ENCODE assay signal across 31 cellular contexts in the genomic region with DNA sequence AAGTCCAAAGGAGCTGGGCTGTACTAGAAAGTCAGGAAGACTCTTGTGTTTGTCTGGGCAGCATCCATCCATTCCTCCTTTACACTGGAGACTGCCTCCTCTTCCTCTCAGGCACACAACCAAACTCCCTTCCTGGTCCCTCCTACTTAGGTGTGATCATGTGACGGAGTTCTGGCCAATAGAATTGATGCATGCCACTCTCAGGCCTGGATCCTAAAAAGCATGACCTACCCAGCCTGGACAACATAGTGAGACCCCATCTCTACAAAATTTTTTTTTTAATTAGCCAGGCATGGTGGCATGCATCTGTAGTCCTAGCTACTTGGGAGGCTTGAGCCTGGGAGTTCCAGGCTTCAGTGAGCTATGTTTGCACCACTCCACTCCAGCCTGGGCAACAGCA. TPM values are rescaled to one million over a fixed set of nuclear protein-coding genes. Genes with fewer than 3 reads are reported as not detected.
"Had no signal": no experiment of that assay in that cellular context is flagged by ENCODE, and none has a peak within 500 bp of the region (broad histone marks: within the 10 kb centered on the region; RNA-seq: fewer than 3 reads in every experiment).

No MANE protein-coding gene starts in this region.

- H3K27ac ChIP-seq: brain microvascular endothelial cell, esophagus squamous epithelium, gastroesophageal sphincter, heart right ventricle had no signal

- H3K36me3 ChIP-seq: brain microvascular endothelial cell, esophagus squamous epithelium, gastroesophageal sphincter, heart right ventricle had no signal

- H3K4me3 ChIP-seq: esophagus squamous epithelium, gastroesophageal sphincter, heart right ventricle had no signal

- ATAC-seq: activated T-cell treated with anti-CD3 and anti-CD28 coated beads, Interleukin-2, amount 50 U/mL, for 72 hours; effector memory CD8-positive, alpha-beta T cell; gastroesophageal sphincter; heart right ventricle had no signal

- FAIRE-seq: astrocyte, colon had no signal

- H3K9me3 ChIP-seq: esophagus squamous epithelium, gastroesophageal sphincter, heart right ventricle had no signal

- H3K4me1 ChIP-seq: gastroesophageal sphincter had no signal

- DNase-seq: activated CD4-positive, alpha-beta memory T cell treated with anti-CD3 and anti-CD28 coated beads, Interleukin-2, amount 10 ng/mL, durations not matched to agents 7 days and 5 days; activated CD4-positive, alpha-beta T cell treated with anti-CD3 and anti-CD28 coated beads for 1 hour; activated CD4-positive, alpha-beta T cell treated with anti-CD3 and anti-CD28 coated beads for 4 hours; activated CD4-positive, alpha-beta T cell treated with anti-CD3 and anti-CD28 coated beads, Interleukin-2, amount 10 ng/mL, durations not matched to agents 7 days and 5 days; activated CD4-positive, alpha-beta T cell treated with anti-CD3 and anti-CD28 coated beads, Interleukin-2, amount 50 U/mL, for 4 hours; activated CD8-positive, alpha-beta memory T cell treated with anti-CD3 and anti-CD28 coated beads, Interleukin-2, amount 50 U/mL, for 48 hours; activated gamma-delta T cell treated with Interleukin-2 at 50 U/mL for 16 hours; activated naive CD4-positive, alpha-beta T cell treated with anti-CD3 and anti-CD28 coated beads, Interleukin-2, amount 50 U/mL, for 16 hours; activated naive CD4-positive, alpha-beta T cell treated with Interleukin-2 at 50 U/mL for 16 hours; activated T-cell treated with anti-CD3 and anti-CD28 coated beads for 4 hours; activated T-cell treated with anti-CD3 and anti-CD28 coated beads, Interleukin-2, amount 50 U/mL, for 24 hours; activated T-cell treated with anti-CD3 and anti-CD28 coated beads, Interleukin-2, amount 50 U/mL, for 72 hours; amniotic stem cell; anterior cingulate cortex; brain microvascular endothelial cell; caudate nucleus; cortex of kidney; dermis blood vessel endothelial cell; effector CD4-positive, alpha-beta T cell; effector memory CD8-positive, alpha-beta T cell; erythroblast; esophagus squamous epithelium; foreskin melanocyte; heart right ventricle; T-helper 2 cell had no signal

RNA-seq across cellular contexts. Expression of a gene that starts 8.6 kb away (rescaled TPM):
- total RNA-seq: activated CD4-positive, alpha-beta memory T cell treated with anti-CD3 and anti-CD28 coated beads, Interleukin-2, amount 10 ng/mL, durations not matched to agents 7 days and 5 days; activated CD4-positive, alpha-beta T cell treated with anti-CD3 and anti-CD28 coated beads, Interleukin-2, amount 10 ng/mL, durations not matched to agents 7 days and 5 days; activated T-cell treated with anti-CD3 and anti-CD28 coated beads, Interleukin-2, amount 50 U/mL, for 72 hours; dermis blood vessel endothelial cell; fibroblast of lung; T-helper 1 cell treated with Interleukin-12 subunit alpha and Interleukin-12 subunit beta and Interleukin-4 antibody, amounts not matched to agents 30 ng/mL and 1 ng/mL, for 36 hours had no signal
- polyA plus RNA-seq: fibroblast of lung had no signal

RNA-seq across cellular contexts. Expression of a gene that starts 27.9 kb away (rescaled TPM):
- total RNA-seq: activated CD4-positive, alpha-beta memory T cell treated with anti-CD3 and anti-CD28 coated beads, Interleukin-2, amount 10 ng/mL, durations not matched to agents 7 days and 5 days; activated CD4-positive, alpha-beta T cell treated with anti-CD3 and anti-CD28 coated beads, Interleukin-2, amount 10 ng/mL, durations not matched to agents 7 days and 5 days; activated T-cell treated with anti-CD3 and anti-CD28 coated beads, Interleukin-2, amount 50 U/mL, for 72 hours; astrocyte; chondrocyte; T-helper 1 cell treated with Interleukin-12 subunit alpha and Interleukin-12 subunit beta and Interleukin-4 antibody, amounts not matched to agents 30 ng/mL and 1 ng/mL, for 36 hours had no signal
